In genomic region chr15:90968434-90968833, GRCh38 we compare ENCODE assay signal across 17 cellular contexts. TPM values are rescaled to one million over a fixed set of nuclear protein-coding genes. Genes with fewer than 3 reads are reported as not detected.
DNase-seq lines count a peak whose midpoint lies in the region; ATAC-seq, FAIRE-seq and TF ChIP-seq lines count a peak whose summit lies in the region.
"Had no signal": no experiment of that assay in that cellular context is flagged by ENCODE, and none has a peak within 500 bp of the region (broad histone marks: within the 10 kb centered on the region; RNA-seq: fewer than 3 reads in every experiment).

No MANE protein-coding gene starts in this region.

- H3K27me3 Mint-ChIP-seq in HFFc6 (ENCODE audit: insufficient read depth): no peaks in the 10 kb centered on the region; the same call in 1 of the 2 replicates

- BruUV-seq in K562 (replicated peaks; lab: Mats Ljungman, UMichigan): no TSS peak

- no peak for TF ChIP-seq POLR2A in K562 (conservative IDR thresholded peaks at IDR 0.05)
- TF ChIP-seq POLR2A in testis (IDR thresholded peaks at IDR 0.05): no peak

- H3K4me3 ChIP-seq in K562: no peak overlapping the region
- H3K4me3 ChIP-seq in stomach smooth muscle (ENCODE audit: low read length in 2 of 2): no peak overlapping the region
- no peak overlapping the region for H3K4me3 ChIP-seq in testis

- FAIRE-seq in K562 (lab: Jason Lieb, UNC): no peak
- FAIRE-seq: A204.1, GM19239 had no signal

- WGBS in K562 (ENCODE audit: insufficient coverage, low coverage, missing lambda C conversion rate): 100% methylated on average over 1 of the region's 1 CpG
- WGBS in testis, 2 donors: 84 to 91% methylated on average over 1 of the region's 1 CpG

- TF ChIP-seq EP300 in K562 (IDR thresholded peaks at IDR 0.05; ENCODE audit: low read length): no peak

- CTCF ChIA-PET in K562 (lab: Yijun Ruan, JAX; ENCODE audit: low intra/inter-chr PET ratio): no interaction called here

- H3K4me2 ChIP-seq in K562 (ENCODE audit: insufficient read depth, low read length): no peak overlapping the region

- TF ChIP-seq CTCF in HFFc6 (IDR thresholded peaks at IDR 0.05) (no peak), K562 (IDR thresholded peaks at IDR 0.05 in 2 of 3, conservative IDR thresholded peaks at IDR 0.05 in 1 of 3; ENCODE audit: insufficient read depth in 2 of 3, low read depth in 1 of 3, low read length in 3 of 3) (no peak), testis (IDR thresholded peaks at IDR 0.05) (no peak)

- H3K36me3 ChIP-seq in K562 (ENCODE audit: control insufficient read depth, insufficient read depth, low read length) (peaks cover 91% of the 10 kb centered on the region), stomach smooth muscle (ENCODE audit: control insufficient read depth in 2 of 2, insufficient read depth in 2 of 2, low read length in 2 of 2) (peaks cover 17 to 18% of the 10 kb centered on the region in 2 donors), testis (ENCODE audit: low read depth, missing control alignments) (no peaks in the 10 kb centered on the region)

- H4K20me1 ChIP-seq in K562 (replicated peaks; ENCODE audit: control insufficient read depth, insufficient read depth, low read length): peaks cover 7% of the 10 kb centered on the region; the same call in 1 of the 2 replicates

- H2AFZ ChIP-seq in K562 (ENCODE audit: low read depth, low read length): no peak overlapping the region

- H3K36me3 Mint-ChIP-seq in activated naive CD4-positive, alpha-beta T cell treated with anti-CD3 and anti-CD28 coated beads, Interleukin-2, amount 50 U/mL, for 72 hours: peaks cover 8 to 35% of the 10 kb centered on the region in 2 donors
- H3K36me3 Mint-ChIP-seq in HFFc6 (ENCODE audit: low read depth): peaks cover 33% of the 10 kb centered on the region; the same call in 1 of the 2 replicates

- H3K27ac ChIP-seq in K562 (ENCODE audit: extremely low read depth, low read depth, low read length) (no peak overlapping the region), stomach smooth muscle (ENCODE audit: low read length) (peak overlapping the region; percentile 18), testis (no peak overlapping the region)
- H3K27ac ChIP-seq: C4-2B had no signal

- no peak overlapping the region for H3K4me3 Mint-ChIP-seq in HFFc6
- H3K4me3 Mint-ChIP-seq: CD8-positive, alpha-beta memory T cell; H9 had no signal

- no peaks in the 10 kb centered on the region for H3K27me3 ChIP-seq in K562 (ENCODE audit: control insufficient read depth in 2 of 2, insufficient read depth in 2 of 2, low read length in 2 of 2)
- H3K27me3 ChIP-seq in stomach smooth muscle (ENCODE audit: control insufficient read depth in 1 of 2, insufficient read depth in 2 of 2, low read length in 2 of 2): no peaks in the 10 kb centered on the region
- H3K27me3 ChIP-seq in testis: no peaks in the 10 kb centered on the region
- H3K27me3 ChIP-seq: BE2C had no signal

- H3K4me1 ChIP-seq in K562 (replicated peaks in 1 of 2; ENCODE audit: control insufficient read depth in 2 of 2, insufficient read depth in 2 of 2, low read length in 2 of 2) (no peaks in the 10 kb centered on the region; a peak in 1 of 5 replicates), stomach smooth muscle (ENCODE audit: control insufficient read depth, insufficient read depth, low read length) (no peaks in the 10 kb centered on the region), testis (no peaks in the 10 kb centered on the region)
- H3K4me1 ChIP-seq: BE2C, Caco-2 had no signal

- no peak overlapping the region for H3K9ac ChIP-seq in K562 (ENCODE audit: insufficient read depth in 1 of 2, low read depth in 2 of 2, low read length in 2 of 2)
- no peak overlapping the region for H3K9ac ChIP-seq in stomach smooth muscle (ENCODE audit: low read length in 2 of 2)

- H3K4me1 Mint-ChIP-seq in HFFc6 (ENCODE audit: low read depth): no peaks in the 10 kb centered on the region
- H3K4me1 Mint-ChIP-seq: CD8-positive, alpha-beta memory T cell; H9 had no signal

- H3K27ac Mint-ChIP-seq in activated naive CD4-positive, alpha-beta T cell treated with anti-CD3 and anti-CD28 coated beads, Interleukin-2, amount 50 U/mL, for 72 hours: peak overlapping the region; percentile 1 to 55
- H3K27ac Mint-ChIP-seq in HFFc6: peak overlapping the region; percentile 36; the same call in 1 of the 2 replicates

- intact Hi-C loops in K562 (cut with micrococcal nuclease): no loop called here
- intact Hi-C loops in testis (cut with DNase I; ENCODE audit: low total_unique reads): no loop called here

- POLR2A ChIA-PET in K562 (lab: Yijun Ruan, JAX): interaction anchor here (1.0 to 6.7 kb wide), 4 partner anchors 8 to 15 kb away, joined by 5 to 65 read pairs (median 6); partner anchors contain the start of gene RCCD1

- no peaks in the 10 kb centered on the region; the same call in 1 of the 2 replicates for H3K9me3 ChIP-seq in K562 (replicated peaks; ENCODE audit: control insufficient read depth, insufficient read depth, low read depth, low read length)
- no peaks in the 10 kb centered on the region for H3K9me3 ChIP-seq in stomach smooth muscle (ENCODE audit: control insufficient read depth in 2 of 2, low read length in 2 of 2)
- H3K9me3 ChIP-seq in testis: no peaks in the 10 kb centered on the region
- H3K9me3 ChIP-seq: BE2C, Caco-2 had no signal

- H3K9me3 Mint-ChIP-seq in activated naive CD4-positive, alpha-beta T cell treated with anti-CD3 and anti-CD28 coated beads, Interleukin-2, amount 50 U/mL, for 72 hours: no peaks in the 10 kb centered on the region
- no peaks in the 10 kb centered on the region for H3K9me3 Mint-ChIP-seq in HFFc6
- H3K9me3 Mint-ChIP-seq: CD8-positive, alpha-beta memory T cell; H9 had no signal

- TF ChIP-seq RAD21 in K562 (CRISPR knock-in tag; conservative IDR thresholded peaks at IDR 0.05 in 1 of 2, IDR thresholded peaks at IDR 0.05 in 1 of 2): no peak

- peaks cover 6% of the 10 kb centered on the region; the same call in 2 of the 3 replicates for H3K79me2 ChIP-seq in K562 (ENCODE audit: control insufficient read depth, insufficient read depth, low read length)

- no peak for ATAC-seq in activated naive CD4-positive, alpha-beta T cell treated with anti-CD3 and anti-CD28 coated beads, Interleukin-2, amount 50 U/mL, for 72 hours
- ATAC-seq in K562: no peak

- H3K9me1 ChIP-seq in K562 (ENCODE audit: control insufficient read depth, insufficient read depth, low read length): peaks cover 2% of the 10 kb centered on the region

- DNase-seq in activated naive CD4-positive, alpha-beta T cell treated with anti-CD3 and anti-CD28 coated beads, Interleukin-2, amount 50 U/mL, for 72 hours (ENCODE audit: low spot score in 2 of 2): no peak
- DNase-seq in activated naive CD4-positive, alpha-beta T cell treated with anti-CD3 and anti-CD28 coated beads, Interleukin-2, amount 50 U/mL, for 16 hours: no peak
- no peak for DNase-seq in HFFc6
- DNase-seq in K562 (ENCODE audit: extremely low read depth in 1 of 4, low spot score in 3 of 4): no peak
- DNase-seq in activated T-cell treated with anti-CD3 and anti-CD28 coated beads, Interleukin-2, amount 50 U/mL, for 48 hours: no peak
- no peak for DNase-seq in testis
- DNase-seq: BE2C; Caco-2; CD8-positive, alpha-beta memory T cell; DMS53; GF-D8; GOT3; H9 had no signal

- in situ Hi-C loops in K562 (cut with MboI): no loop called here

RNA-seq across cellular contexts. Expression of gene RCCD1, which starts 13.8 kb away (rescaled TPM):
- total RNA-seq in activated naive CD4-positive, alpha-beta T cell treated with anti-CD3 and anti-CD28 coated beads, Interleukin-2, amount 50 U/mL, for 72 hours: 10 to 100 TPM; 37.7 to 58.7 TPM
- total RNA-seq in HFFc6 (2021; fragmentation: NEBNext Ultra II Directional; extraction: Animal tissue kit (Norgen Biotek cat#: 25700)): 10 to 100 TPM; 13.7 to 16.4 (median 14.2) TPM
- 100 and 115 TPM in 2 replicates for total RNA-seq in K562 (2011; cell fraction: chromatin; rRNA removed; ENCODE audit: low replicate concordance)
- 74.7 and 75.5 TPM in 2 replicates for total RNA-seq in K562 (2011; cell fraction: nucleolus; rRNA removed)
- total RNA-seq in K562 (2011; cell fraction: nucleoplasm; rRNA removed): 86.9 and 97.7 TPM in 2 replicates
- 38.1 and 41.2 TPM in 2 replicates for total RNA-seq in K562 (2014; rRNA removed)
- total RNA-seq in K562 (2014; rRNA removed; fragmentation: Illumina TruSeq; extraction: Trizol): 17.0 and 18.0 TPM in 2 replicates
- 16.7 and 23.7 TPM in 2 replicates for total RNA-seq in K562 (2015; rRNA removed; fragmentation: Illumina TruSeq; extraction: Trizol)
- total RNA-seq in K562 (2021): 44.0 and 45.9 TPM in 2 replicates
- polyA plus RNA-seq in K562 (2011; rRNA removed): 28.5 and 39.6 TPM in 2 replicates
- polyA plus RNA-seq in K562 (2011; cell fraction: cytosol; rRNA removed): 17.6 and 22.6 TPM in 2 replicates
- polyA plus RNA-seq in K562 (2011; cell fraction: nucleus; rRNA removed): 232 and 244 TPM in 2 replicates
- 41.3 and 51.9 TPM in 2 replicates for polyA plus RNA-seq in K562 (2012)
- 22.3 and 24.7 TPM in 2 replicates for polyA plus RNA-seq in K562 (2014; fragmentation: Illumina TruSeq; extraction: Trizol)
- polyA plus RNA-seq in K562 (2014; fragmentation: Nextera tagmentation; extraction: Ambion mirVana): 10 to 100 TPM; 11.1 to 12.2 TPM
- polyA plus RNA-seq in K562 (2014; rRNA removed): 45.2 and 51.4 TPM in 2 replicates
- 10.3 and 13.1 TPM in 2 replicates for polyA minus RNA-seq in K562 (2011; rRNA and poly(A)+ RNA removed)
- polyA minus RNA-seq in K562 (2011; cell fraction: cytosol; rRNA and poly(A)+ RNA removed): 9.4 and 12.6 TPM in 2 replicates
- 25.3 and 29.9 TPM in 2 replicates for polyA minus RNA-seq in K562 (2011; cell fraction: nucleus; rRNA and poly(A)+ RNA removed)
- total RNA-seq in testis: 10 to 100 TPM; 17.5 TPM
- 21.1 TPM for polyA plus RNA-seq in testis (ENCODE audit: insufficient read depth, low read depth, low replicate concordance)

RNA-seq across cellular contexts. Expression of gene PRC1, which starts 25.9 kb away (rescaled TPM):
- 100 to 1,000 TPM; 115 to 233 TPM for total RNA-seq in activated naive CD4-positive, alpha-beta T cell treated with anti-CD3 and anti-CD28 coated beads, Interleukin-2, amount 50 U/mL, for 72 hours
- total RNA-seq in HFFc6 (2021; fragmentation: NEBNext Ultra II Directional; extraction: Animal tissue kit (Norgen Biotek cat#: 25700)): 100 to 1,000 TPM in 5 of 6 experiments, 10 to 100 TPM in 1; 85.5 to 210 (median 189) TPM
- 402 and 749 TPM in 2 replicates for total RNA-seq in K562 (2011; cell fraction: chromatin; rRNA removed; ENCODE audit: low replicate concordance)
- total RNA-seq in K562 (2011; cell fraction: nucleolus; rRNA removed): 233 and 300 TPM in 2 replicates
- total RNA-seq in K562 (2011; cell fraction: nucleoplasm; rRNA removed): 292 and 338 TPM in 2 replicates
- total RNA-seq in K562 (2014; rRNA removed) (226 and 263 TPM in 2 replicates), K562 (2014; rRNA removed; fragmentation: Illumina TruSeq; extraction: Trizol) (201 and 210 TPM in 2 replicates), K562 (2015; rRNA removed; fragmentation: Illumina TruSeq; extraction: Trizol) (223 and 228 TPM in 2 replicates), K562 (2021) (150 and 181 TPM in 2 replicates), testis (100 to 1,000 TPM in 1 of 2 donors, 10 to 100 TPM in 1; 74.3 to 104 TPM)
- polyA plus RNA-seq in K562 (2011; rRNA removed) (391 and 460 TPM in 2 replicates), K562 (2014; fragmentation: Illumina TruSeq; extraction: Trizol) (248 and 284 TPM in 2 replicates), K562 (2014; fragmentation: Nextera tagmentation; extraction: Ambion mirVana) (100 to 1,000 TPM; 156 to 240 TPM), K562 (2014; rRNA removed) (256 and 264 TPM in 2 replicates), testis (ENCODE audit: insufficient read depth, low read depth, low replicate concordance) (111 TPM)
- 329 and 446 TPM in 2 replicates for polyA plus RNA-seq in K562 (2011; cell fraction: cytosol; rRNA removed)
- polyA plus RNA-seq in K562 (2011; cell fraction: nucleus; rRNA removed): 1,023 and 1,561 TPM in 2 replicates
- 176 and 186 TPM in 2 replicates for polyA plus RNA-seq in K562 (2012)
- 342 and 344 TPM in 2 replicates for polyA minus RNA-seq in K562 (2011; rRNA and poly(A)+ RNA removed)
- polyA minus RNA-seq in K562 (2011; cell fraction: cytosol; rRNA and poly(A)+ RNA removed): 145 and 166 TPM in 2 replicates
- 175 and 402 TPM in 2 replicates for polyA minus RNA-seq in K562 (2011; cell fraction: nucleus; rRNA and poly(A)+ RNA removed)

RNA-seq across cellular contexts. Expression of gene UNC45A, which starts 33.3 kb away (rescaled TPM):
- total RNA-seq in activated naive CD4-positive, alpha-beta T cell treated with anti-CD3 and anti-CD28 coated beads, Interleukin-2, amount 50 U/mL, for 72 hours: 100 to 1,000 TPM in 1 of 2 donors, 10 to 100 TPM in 1; 75.5 to 112 TPM
- 10 to 100 TPM; 65.3 to 77.5 (median 72.1) TPM for total RNA-seq in HFFc6 (2021; fragmentation: NEBNext Ultra II Directional; extraction: Animal tissue kit (Norgen Biotek cat#: 25700))
- total RNA-seq in K562 (2011; cell fraction: chromatin; rRNA removed; ENCODE audit: low replicate concordance): 131 and 331 TPM in 2 replicates
- 205 and 228 TPM in 2 replicates for total RNA-seq in K562 (2011; cell fraction: nucleolus; rRNA removed)
- total RNA-seq in K562 (2011; cell fraction: nucleoplasm; rRNA removed): 113 and 152 TPM in 2 replicates
- total RNA-seq in K562 (2014; rRNA removed): 59.8 and 65.2 TPM in 2 replicates
- 19.2 and 22.6 TPM in 2 replicates for total RNA-seq in K562 (2014; rRNA removed; fragmentation: Illumina TruSeq; extraction: Trizol)
- total RNA-seq in K562 (2015; rRNA removed; fragmentation: Illumina TruSeq; extraction: Trizol): 47.7 and 52.5 TPM in 2 replicates
- 79.0 and 79.3 TPM in 2 replicates for total RNA-seq in K562 (2021)
- 43.7 and 56.7 TPM in 2 replicates for polyA plus RNA-seq in K562 (2011; rRNA removed)
- polyA plus RNA-seq in K562 (2011; cell fraction: cytosol; rRNA removed): 46.7 and 62.9 TPM in 2 replicates
- polyA plus RNA-seq in K562 (2011; cell fraction: nucleus; rRNA removed): 163 and 164 TPM in 2 replicates
- 75.1 and 75.7 TPM in 2 replicates for polyA plus RNA-seq in K562 (2012)
- polyA plus RNA-seq in K562 (2014; fragmentation: Illumina TruSeq; extraction: Trizol): 35.7 and 46.7 TPM in 2 replicates
- 10 to 100 TPM; 22.4 to 23.1 TPM for polyA plus RNA-seq in K562 (2014; fragmentation: Nextera tagmentation; extraction: Ambion mirVana)
- polyA plus RNA-seq in K562 (2014; rRNA removed): 54.5 and 55.5 TPM in 2 replicates
- polyA minus RNA-seq in K562 (2011; rRNA and poly(A)+ RNA removed): 51.9 and 58.7 TPM in 2 replicates
- 50.4 and 51.9 TPM in 2 replicates for polyA minus RNA-seq in K562 (2011; cell fraction: cytosol; rRNA and poly(A)+ RNA removed)
- 51.0 and 77.4 TPM in 2 replicates for polyA minus RNA-seq in K562 (2011; cell fraction: nucleus; rRNA and poly(A)+ RNA removed)
- 10 to 100 TPM; 48.9 to 56.9 TPM for total RNA-seq in testis
- polyA plus RNA-seq in testis (ENCODE audit: insufficient read depth, low read depth, low replicate concordance): 59.6 TPM

RNA-seq across cellular contexts. Expression of gene HDDC3, which starts 36.1 kb away (rescaled TPM):
- total RNA-seq in activated naive CD4-positive, alpha-beta T cell treated with anti-CD3 and anti-CD28 coated beads, Interleukin-2, amount 50 U/mL, for 72 hours: 10 to 100 TPM; 18.9 to 32.4 TPM
- 10 to 100 TPM; 11.2 to 15.7 (median 13.5) TPM for total RNA-seq in HFFc6 (2021; fragmentation: NEBNext Ultra II Directional; extraction: Animal tissue kit (Norgen Biotek cat#: 25700))
- 27.3 and 60.3 TPM in 2 replicates for total RNA-seq in K562 (2011; cell fraction: chromatin; rRNA removed; ENCODE audit: low replicate concordance)
- total RNA-seq in K562 (2011; cell fraction: nucleolus; rRNA removed): 59.5 and 62.4 TPM in 2 replicates
- total RNA-seq in K562 (2011; cell fraction: nucleoplasm; rRNA removed): 46.9 and 47.9 TPM in 2 replicates
- total RNA-seq in K562 (2014; rRNA removed): 54.1 and 64.9 TPM in 2 replicates
- total RNA-seq in K562 (2014; rRNA removed; fragmentation: Illumina TruSeq; extraction: Trizol): 28.2 and 33.0 TPM in 2 replicates
- 36.6 and 36.9 TPM in 2 replicates for total RNA-seq in K562 (2015; rRNA removed; fragmentation: Illumina TruSeq; extraction: Trizol)
- total RNA-seq in K562 (2021): 42.6 and 43.0 TPM in 2 replicates
- polyA plus RNA-seq in K562 (2011; rRNA removed): 30.8 and 33.4 TPM in 2 replicates
- polyA plus RNA-seq in K562 (2011; cell fraction: cytosol; rRNA removed): 37.1 and 49.7 TPM in 2 replicates
- polyA plus RNA-seq in K562 (2011; cell fraction: nucleus; rRNA removed): 37.0 and 41.5 TPM in 2 replicates
- polyA plus RNA-seq in K562 (2012): 29.7 and 31.4 TPM in 2 replicates
- polyA plus RNA-seq in K562 (2014; fragmentation: Illumina TruSeq; extraction: Trizol): 51.7 and 54.2 TPM in 2 replicates
- polyA plus RNA-seq in K562 (2014; fragmentation: Nextera tagmentation; extraction: Ambion mirVana): 10 to 100 TPM; 14.9 to 21.3 TPM
- 55.8 and 65.8 TPM in 2 replicates for polyA plus RNA-seq in K562 (2014; rRNA removed)
- polyA minus RNA-seq in K562 (2011; rRNA and poly(A)+ RNA removed): 21.5 and 26.2 TPM in 2 replicates
- polyA minus RNA-seq in K562 (2011; cell fraction: cytosol; rRNA and poly(A)+ RNA removed): 10.3 and 15.1 TPM in 2 replicates
- polyA minus RNA-seq in K562 (2011; cell fraction: nucleus; rRNA and poly(A)+ RNA removed): 28.9 and 44.4 TPM in 2 replicates
- 10 to 100 TPM; 16.7 to 18.3 TPM for total RNA-seq in testis
- 12.1 TPM for polyA plus RNA-seq in testis (ENCODE audit: insufficient read depth, low read depth, low replicate concordance)

RNA-seq across cellular contexts. Expression of gene VPS33B, which starts 54.0 kb away (rescaled TPM):
- 10 to 100 TPM; 22.2 to 34.4 TPM for total RNA-seq in activated naive CD4-positive, alpha-beta T cell treated with anti-CD3 and anti-CD28 coated beads, Interleukin-2, amount 50 U/mL, for 72 hours
- 10 to 100 TPM; 12.7 to 18.8 (median 16.2) TPM for total RNA-seq in HFFc6 (2021; fragmentation: NEBNext Ultra II Directional; extraction: Animal tissue kit (Norgen Biotek cat#: 25700))
- total RNA-seq in K562 (2011; cell fraction: chromatin; rRNA removed; ENCODE audit: low replicate concordance): 35.4 and 57.8 TPM in 2 replicates
- 34.5 and 42.0 TPM in 2 replicates for total RNA-seq in K562 (2011; cell fraction: nucleolus; rRNA removed)
- 28.3 and 30.4 TPM in 2 replicates for total RNA-seq in K562 (2011; cell fraction: nucleoplasm; rRNA removed)
- total RNA-seq in K562 (2014; rRNA removed) (9.4 and 10.2 TPM in 2 replicates), K562 (2014; rRNA removed; fragmentation: Illumina TruSeq; extraction: Trizol) (14.3 and 14.8 TPM in 2 replicates), K562 (2015; rRNA removed; fragmentation: Illumina TruSeq; extraction: Trizol) (13.0 and 13.5 TPM in 2 replicates), K562 (2021) (19.6 and 19.9 TPM in 2 replicates), testis (10 to 100 TPM; 12.6 to 20.6 TPM)
- polyA plus RNA-seq in K562 (2011; rRNA removed) (25.5 and 28.0 TPM in 2 replicates), K562 (2014; fragmentation: Illumina TruSeq; extraction: Trizol) (12.4 and 16.3 TPM in 2 replicates), K562 (2014; fragmentation: Nextera tagmentation; extraction: Ambion mirVana) (10 to 100 TPM in 1 of 2 experiments, 1 to 10 TPM in 1; 9.8 to 10.7 TPM), K562 (2014; rRNA removed) (12.7 and 15.1 TPM in 2 replicates), testis (ENCODE audit: insufficient read depth, low read depth, low replicate concordance) (16.9 TPM)
- 12.5 and 12.9 TPM in 2 replicates for polyA plus RNA-seq in K562 (2011; cell fraction: cytosol; rRNA removed)
- polyA plus RNA-seq in K562 (2011; cell fraction: nucleus; rRNA removed): 34.8 and 45.4 TPM in 2 replicates
- 22.2 and 32.7 TPM in 2 replicates for polyA plus RNA-seq in K562 (2012)
- 13.7 and 22.8 TPM in 2 replicates for polyA minus RNA-seq in K562 (2011; rRNA and poly(A)+ RNA removed)
- 4.2 and 20.6 TPM in 2 replicates for polyA minus RNA-seq in K562 (2011; cell fraction: cytosol; rRNA and poly(A)+ RNA removed)
- 7.9 and 12.8 TPM in 2 replicates for polyA minus RNA-seq in K562 (2011; cell fraction: nucleus; rRNA and poly(A)+ RNA removed)
